1 cellular context compared by ENCODE assay signal in genomic region chr1:154182342-154183044, GRCh38.
TF ChIP-seq lines count a peak whose summit lies in the region.

No MANE protein-coding gene starts in this region.

TF ChIP-seq in HepG2, 621 proteins besides CTCF, POLR2A, EP300 and RAD21 (continued from another document and continues in another):
- TF ChIP-seq ZFP36 (IDR thresholded peaks at IDR 0.05; ENCODE audit: borderline replicate concordance, low read depth, low read length, partially characterized antibody) (no peak), ESRRA (CRISPR knock-in tag; IDR thresholded peaks at IDR 0.05; ENCODE audit: low read depth) (0 out of 2 replicates have a peak, but pooled peaks have one; percentile 4), GLI4 (CRISPR knock-in tag; IDR thresholded peaks at IDR 0.05; ENCODE audit: borderline replicate concordance) (0 out of 2 replicates have a peak, but pooled peaks have one; percentile 38), ZNF512 (CRISPR knock-in tag; IDR thresholded peaks at IDR 0.05) (peak; percentile 15; the same call in 1 of the 2 replicates), ZNF253 (CRISPR knock-in tag; IDR thresholded peaks at IDR 0.05; ENCODE audit: borderline replicate concordance) (no peak), KLF9 (CRISPR knock-in tag; IDR thresholded peaks at IDR 0.05; ENCODE audit: low read depth) (no peak), ZNF280D (CRISPR knock-in tag; IDR thresholded peaks at IDR 0.05) (no peak), PRDM10 (CRISPR knock-in tag; IDR thresholded peaks at IDR 0.05; ENCODE audit: low read depth) (no peak), ZNF691 (CRISPR knock-in tag; IDR thresholded peaks at IDR 0.05; ENCODE audit: borderline replicate concordance, low read depth) (0 out of 2 replicates have a peak, but pooled peaks have one; percentile 28), ZKSCAN8 (CRISPR knock-in tag; IDR thresholded peaks at IDR 0.05; ENCODE audit: borderline replicate concordance) (no peak), ZIK1 (CRISPR knock-in tag; IDR thresholded peaks at IDR 0.05; ENCODE audit: borderline replicate concordance, low read depth) (no peak), KAT7 (CRISPR knock-in tag; IDR thresholded peaks at IDR 0.05; ENCODE audit: borderline replicate concordance) (0 out of 2 replicates have a peak, but pooled peaks have one; percentile 15), CBFB (CRISPR knock-in tag; IDR thresholded peaks at IDR 0.05) (no peak), NFATC3 (CRISPR knock-in tag; IDR thresholded peaks at IDR 0.05) (no peak), ZNF496 (CRISPR knock-in tag; IDR thresholded peaks at IDR 0.05; ENCODE audit: insufficient replicate concordance) (no peak), RBAK (CRISPR knock-in tag; IDR thresholded peaks at IDR 0.05) (peak; percentile 63; the same call in 1 of the 2 replicates), MBNL3 (CRISPR knock-in tag; conservative IDR thresholded peaks at IDR 0.05) (no peak), ZNF773 (CRISPR knock-in tag; IDR thresholded peaks at IDR 0.05; ENCODE audit: borderline replicate concordance) (no peak), NKX3-1 (CRISPR knock-in tag; IDR thresholded peaks at IDR 0.05) (no peak), ZNF501 (CRISPR knock-in tag; IDR thresholded peaks at IDR 0.05) (no peak), ZBTB10 (CRISPR knock-in tag; IDR thresholded peaks at IDR 0.05; ENCODE audit: borderline replicate concordance) (no peak), NFE2L1 (CRISPR knock-in tag; IDR thresholded peaks at IDR 0.05; ENCODE audit: borderline replicate concordance) (no peak), DRAP1 (CRISPR knock-in tag; IDR thresholded peaks at IDR 0.05) (no peak), FIP1L1 (IDR thresholded peaks at IDR 0.05; ENCODE audit: borderline replicate concordance, insufficient read depth, low read depth, low read length) (no peak), ZNF7 (CRISPR knock-in tag; IDR thresholded peaks at IDR 0.05) (no peak), HINFP (CRISPR knock-in tag; IDR thresholded peaks at IDR 0.05; ENCODE audit: low read depth) (0 out of 2 replicates have a peak, but pooled peaks have one; percentile 33), PLSCR1 (CRISPR knock-in tag; IDR thresholded peaks at IDR 0.05; ENCODE audit: borderline replicate concordance) (no peak), ZNF790 (CRISPR knock-in tag; IDR thresholded peaks at IDR 0.05; ENCODE audit: borderline replicate concordance) (0 out of 2 replicates have a peak, but pooled peaks have one; percentile 9), ELF3 (CRISPR knock-in tag; IDR thresholded peaks at IDR 0.05) (peak; percentile 12; the same call in 1 of the 2 replicates), MAFG (CRISPR knock-in tag; IDR thresholded peaks at IDR 0.05) (no peak), ZNF605 (CRISPR knock-in tag; IDR thresholded peaks at IDR 0.05) (peak; percentile 15; the same call in 1 of the 2 replicates), YY1 (IDR thresholded peaks at IDR 0.05; ENCODE audit: insufficient read depth, insufficient replicate concordance, low read depth, low read length) (no peak), SOX13 (IDR thresholded peaks at IDR 0.05) (no peak), SOX13 (CRISPR knock-in tag; conservative IDR thresholded peaks at IDR 0.05 in 1 of 2, IDR thresholded peaks at IDR 0.05 in 1 of 2) (no peak), ZNF343 (CRISPR knock-in tag; IDR thresholded peaks at IDR 0.05) (no peak), SNRNP70 (IDR thresholded peaks at IDR 0.05; ENCODE audit: low read depth, low read length) (no peak), ZNF574 (CRISPR knock-in tag; IDR thresholded peaks at IDR 0.05) (0 out of 2 replicates have a peak, but pooled peaks have one; percentile 16), FOXO1 (CRISPR knock-in tag; IDR thresholded peaks at IDR 0.05) (no peak), ZNF710 (CRISPR knock-in tag; IDR thresholded peaks at IDR 0.05; ENCODE audit: borderline replicate concordance) (peak; percentile 25; the same call in 1 of the 2 replicates)
